Comparison of ENCODE assay signal across 1 cellular context in genomic region chr17:56699186-56699895, GRCh38.
TF ChIP-seq lines count a peak whose summit lies in the region.

No MANE protein-coding gene starts in this region.

TF ChIP-seq in HCT116, 20 proteins besides CTCF, POLR2A, EP300 and RAD21 (continued from another document):
- peak; percentile 38 for TF ChIP-seq ZBTB33 (IDR thresholded peaks at IDR 0.05; ENCODE audit: extremely low read depth, insufficient replicate concordance, low read length)
- TF ChIP-seq JUND (IDR thresholded peaks at IDR 0.05), result peak; percentile 91
